Comparison of ENCODE assay signal across 15 cellular contexts in genomic region chr16:66703359-66704215, GRCh38. TPM values are rescaled to one million over a fixed set of nuclear protein-coding genes. Genes with fewer than 3 reads are reported as not detected.
DNase-seq lines count a peak whose midpoint lies in the region; ATAC-seq and TF ChIP-seq lines count a peak whose summit lies in the region.
"Had no signal": no experiment of that assay in that cellular context is flagged by ENCODE, and none has a peak within 500 bp of the region (broad histone marks: within the 10 kb centered on the region; RNA-seq: fewer than 3 reads in every experiment).

No MANE protein-coding gene starts in this region.

- H3K27ac ChIP-seq in RWPE2 (ENCODE audit: poor library complexity, severe bottlenecking) (no peak overlapping the region), sigmoid colon (peak overlapping the region in 3 of 4 donors; percentile 4 to 55 (median 15))

- 69 to 81% methylated on average over 10 of the region's 10 CpGs for WGBS in sigmoid colon, 2 donors

- H3K36me3 ChIP-seq in RWPE2 (ENCODE audit: low read depth) (no peaks in the 10 kb centered on the region), sigmoid colon (no peaks in the 10 kb centered on the region), H7 (replicated peaks; ENCODE audit: control insufficient read depth, insufficient read depth, low read length) (no peaks in the 10 kb centered on the region)
- H3K36me3 ChIP-seq: gastrocnemius medialis had no signal

- DNase-seq in EH (ENCODE audit: low read depth), result peak; percentile 90
- no peak for DNase-seq in RWPE2 (ENCODE audit: low spot score)
- peak; percentile 38 for DNase-seq in fibroblast of peridontal ligament (ENCODE audit: extremely low read depth)
- DNase-seq in sigmoid colon, result no peak
- DNase-seq in stimulated activated CD8-positive, alpha-beta memory T cell treated with anti-CD3 and anti-CD28 coated beads, Interleukin-4, amount 100 ng/mL, for 48 hours, result no peak
- no peak for DNase-seq in H7
- DNase-seq in DMS53 treated with DMSO at 0.1 percent for 48 hours (lab: John Stamatoyannopoulos, UW; ENCODE audit: unreplicated experiment), result no peak
- no peak for DNase-seq in activated naive CD4-positive, alpha-beta T cell treated with anti-CD3 and anti-CD28 coated beads, Interleukin-2, amount 50 U/mL, for 16 hours
- DNase-seq: activated CD8-positive, alpha-beta memory T cell treated with anti-CD3 and anti-CD28 coated beads, Interleukin-2, amount 10 ng/mL, durations not matched to agents 7 days and 5 days; CD4-positive, alpha-beta T cell; gastrocnemius medialis; MM.1S; NCI-H446 treated with DMSO at 0.1 percent for 48 hours had no signal

- ATAC-seq in RWPE2 (ENCODE audit: low read depth), result peak; percentile 49
- ATAC-seq: activated CD8-positive, alpha-beta memory T cell treated with anti-CD3 and anti-CD28 coated beads, Interleukin-2, amount 10 ng/mL, durations not matched to agents 7 days and 5 days; stimulated activated effector memory CD8-positive, alpha-beta T cell treated with anti-CD3 and anti-CD28 coated beads, Interleukin-12 subunit alpha, Interleukin-12 subunit beta, amount 100 ng/mL, for 72 hours had no signal

- H3K9me3 ChIP-seq in RWPE2 (ENCODE audit: severe bottlenecking), result peaks cover 2% of the 10 kb centered on the region
- H3K9me3 ChIP-seq in sigmoid colon, result no peaks in the 10 kb centered on the region
- H3K9me3 ChIP-seq: gastrocnemius medialis had no signal

- H3K27me3 ChIP-seq in RWPE2 (ENCODE audit: insufficient read depth, poor library complexity, severe bottlenecking) (no peaks in the 10 kb centered on the region), sigmoid colon (no peaks in the 10 kb centered on the region), H7 (ENCODE audit: control insufficient read depth, insufficient read depth, low read length) (no peaks in the 10 kb centered on the region)
- H3K27me3 ChIP-seq: gastrocnemius medialis had no signal

- H3K4me1 ChIP-seq in RWPE2 (ENCODE audit: insufficient read depth, poor library complexity, severe bottlenecking) (no peaks in the 10 kb centered on the region), sigmoid colon (peaks cover 0 to 23% (median 21%) of the 10 kb centered on the region in 4 donors)

- TF ChIP-seq CTCF in RWPE2 (IDR thresholded peaks at IDR 0.05; ENCODE audit: poor library complexity, severe bottlenecking) (no peak), sigmoid colon (IDR thresholded peaks at IDR 0.05) (no peak)

- no peak overlapping the region for H3K4me3 ChIP-seq in RWPE2 (ENCODE audit: severe bottlenecking)
- H3K4me3 ChIP-seq in sigmoid colon, result no peak overlapping the region
- H3K4me3 ChIP-seq in H7 (ENCODE audit: insufficient read depth, low read depth, low read length), result no peak overlapping the region
- H3K4me3 ChIP-seq: gastrocnemius medialis, lung had no signal

- no peak for TF ChIP-seq EP300 in sigmoid colon (IDR thresholded peaks at IDR 0.05)

- no peak for TF ChIP-seq POLR2A in sigmoid colon (IDR thresholded peaks at IDR 0.05)

- intact Hi-C loops in sigmoid colon (cut with DNase I), result no loop called here

RNA-seq across cellular contexts. Expression of gene CMTM4, which starts 7.0 kb away (rescaled TPM):
- 10 to 100 TPM in 2 of 4 donors, 1 to 10 TPM in 2; 6.1 to 12.5 (median 9.4) TPM for total RNA-seq in sigmoid colon
- polyA plus RNA-seq in sigmoid colon, result 10 to 100 TPM; 27.0 to 65.1 (median 40.2) TPM
- total RNA-seq in H7 (2014; rRNA removed; shearing (Covaris generic)), result 23.2 and 39.6 TPM in 2 replicates

RNA-seq across cellular contexts. Expression of gene DYNC1LI2, which starts 47.8 kb away (rescaled TPM):
- 100 to 1,000 TPM; 164 to 327 (median 261) TPM for total RNA-seq in sigmoid colon
- 10 to 100 TPM; 52.9 to 68.7 (median 60.8) TPM for polyA plus RNA-seq in sigmoid colon
- total RNA-seq in H7 (2014; rRNA removed; shearing (Covaris generic)), result 52.9 and 65.0 TPM in 2 replicates

Comparison
In these comparisons a context has a peak if more than half of its experiments do, and no peak if none do; other contexts are left out.
1. DNase-seq: peak in EH (single experiment) and fibroblast of peridontal ligament (single experiment); none in RWPE2 (single experiment), sigmoid colon (single experiment), stimulated activated CD8-positive, alpha-beta memory T cell treated with anti-CD3 and anti-CD28 coated beads, Interleukin-4, amount 100 ng/mL, for 48 hours (single experiment), H7 (single experiment), DMS53 treated with DMSO at 0.1 percent for 48 hours (single experiment) and activated naive CD4-positive, alpha-beta T cell treated with anti-CD3 and anti-CD28 coated beads, Interleukin-2, amount 50 U/mL, for 16 hours (single experiment).